Comparison of ENCODE assay signal across 9 cellular contexts in genomic region chr11:60251485-60252207, GRCh38. TPM values are rescaled to one million over a fixed set of nuclear protein-coding genes. Genes with fewer than 3 reads are reported as not detected.
A peak's percentile ranks its signal among the peaks of the same experiment; 100 is the strongest.
DNase-seq lines count a peak whose midpoint lies in the region; TF ChIP-seq lines count a peak whose summit lies in the region.
"Had no signal": no experiment of that assay in that cellular context is flagged by ENCODE, and none has a peak within 500 bp of the region (broad histone marks: within the 10 kb centered on the region; RNA-seq: fewer than 3 reads in every experiment).

No MANE protein-coding gene starts in this region.

- no peaks in the 10 kb centered on the region for H3F3A ChIP-seq in GM23248 (ENCODE audit: insufficient read depth)

- WGBS in GM23248 (ENCODE audit: low coverage in 1 of 2, low lambda C conversion rate in 2 of 2, missing lambda C conversion rate in 2 of 2), 2 experiments: 7% methylated on average over 6 of the region's 6 CpGs

- H3K4me1 ChIP-seq in GM23248 (ENCODE audit: insufficient read depth): no peaks in the 10 kb centered on the region
- H3K4me1 ChIP-seq in cardiac muscle cell (ENCODE audit: low read depth): no peaks in the 10 kb centered on the region

- H3K9ac ChIP-seq in GM23248: no peak overlapping the region

- DNase-seq in AG20443 (ENCODE audit: low spot score) (peak; percentile 15), GM23248 (peak; percentile 1), RPMI8226 (peak; percentile 40), cardiac muscle cell (ENCODE audit: low read depth in 1 of 2, low spot score in 1 of 2) (peak; percentile 14 to 56), stromal cell of bone marrow (ENCODE audit: low read depth) (peak; percentile 1), G401 (ENCODE audit: low spot score) (no peak), kidney tubule cell (ENCODE audit: low spot score) (no peak), T1000 (lab: John Stamatoyannopoulos, UW) (no peak)

- no peaks in the 10 kb centered on the region for H3K9me3 ChIP-seq in GM23248 (ENCODE audit: low read depth)
- no peaks in the 10 kb centered on the region for H3K9me3 ChIP-seq in cardiac muscle cell (ENCODE audit: low read depth)

- H3K79me2 ChIP-seq in GM23248 (ENCODE audit: insufficient read depth): no peaks in the 10 kb centered on the region

- no peaks in the 10 kb centered on the region for H3K36me3 ChIP-seq in GM23248 (ENCODE audit: low read depth)
- H3K36me3 ChIP-seq in cardiac muscle cell: no peaks in the 10 kb centered on the region

- H2AFZ ChIP-seq in GM23248: no peak overlapping the region

- no peaks in the 10 kb centered on the region for H3K9me2 ChIP-seq in GM23248 (ENCODE audit: insufficient read depth)

- H3K4me3 ChIP-seq in GM23248: no peak overlapping the region
- H3K4me3 ChIP-seq in cardiac muscle cell: no peak overlapping the region

- H3K4me2 ChIP-seq in GM23248 (ENCODE audit: unreplicated experiment): no peak overlapping the region

- in situ Hi-C loops in GM23248 (cut with MboI) (no loop called here), G401 (cut with HindIII; ENCODE audit: low sequenced_read_pairs) (no loop called here)

- H3K27me3 ChIP-seq in GM23248 (replicated peaks; ENCODE audit: insufficient read depth) (no peaks in the 10 kb centered on the region), cardiac muscle cell (no peaks in the 10 kb centered on the region)

- H3K27ac ChIP-seq in GM23248 (no peak overlapping the region), cardiac muscle cell (no peak overlapping the region)

- peak; percentile 17 for TF ChIP-seq CTCF in cardiac muscle cell (IDR thresholded peaks at IDR 0.05; ENCODE audit: low read depth, low read length)

- H4K20me1 ChIP-seq in GM23248 (ENCODE audit: insufficient read depth): no peaks in the 10 kb centered on the region

RNA-seq across cellular contexts. Expression of gene MS4A4E, which starts 8.7 kb away (rescaled TPM):
- not detected in 2 replicates for total RNA-seq in GM23248 (2014; rRNA removed; shearing (Covaris generic))
- not detected in 2 replicates for polyA plus RNA-seq in GM23248 (2016; fragmentation: Nextera tagmentation; extraction: Ambion mirVana)
- not detected in 2 replicates for total RNA-seq in cardiac muscle cell
- polyA plus RNA-seq in cardiac muscle cell: not detected in 2 replicates
- not detected in 2 replicates for total RNA-seq in G401 (2014; rRNA removed; shearing (Covaris generic))
- total RNA-seq: skeletal muscle tissue had no signal

RNA-seq across cellular contexts. Expression of gene MS4A4A, which starts 28.8 kb away (rescaled TPM):
- not detected in 2 replicates for total RNA-seq in GM23248 (2014; rRNA removed; shearing (Covaris generic))
- polyA plus RNA-seq in GM23248 (2016; fragmentation: Nextera tagmentation; extraction: Ambion mirVana): not detected in 2 replicates
- total RNA-seq in cardiac muscle cell: not detected in 2 replicates
- not detected in 2 replicates for polyA plus RNA-seq in cardiac muscle cell
- total RNA-seq in G401 (2014; rRNA removed; shearing (Covaris generic)): not detected in 2 replicates

Comparison
In these comparisons a context has a peak if more than half of its experiments do, and no peak if none do; other contexts are left out.
1. DNase-seq: peak in AG20443 (single experiment), GM23248 (single experiment), RPMI8226 (single experiment), cardiac muscle cell (2 of 2) and stromal cell of bone marrow (single experiment); none in G401 (single experiment), kidney tubule cell (single experiment) and T1000 (single experiment).